ENCODE assay signal across 12 cellular contexts in the genomic region with DNA sequence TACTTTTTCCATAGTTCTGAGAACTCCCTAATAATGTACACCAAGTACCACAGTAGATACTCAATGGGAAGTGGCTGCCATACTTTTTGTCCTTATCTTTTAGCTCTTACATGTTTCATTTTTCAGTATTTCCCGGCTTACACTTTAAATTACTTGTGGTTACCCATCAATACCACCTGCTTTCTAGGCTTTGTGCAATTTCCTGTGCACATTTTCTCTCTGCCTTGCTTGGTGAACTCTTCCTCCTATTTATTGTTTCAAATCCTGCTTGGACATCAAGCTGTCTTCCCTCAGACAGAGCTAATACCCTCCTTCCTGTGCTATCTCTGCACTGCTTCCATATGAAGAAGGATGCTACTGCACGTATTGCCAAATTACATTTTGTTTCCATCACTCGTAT. TPM values are rescaled to one million over a fixed set of nuclear protein-coding genes. Genes with fewer than 3 reads are reported as not detected.
DNase-seq lines count a peak whose midpoint lies in the region; ATAC-seq and TF ChIP-seq lines count a peak whose summit lies in the region.
"Had no signal": no experiment of that assay in that cellular context is flagged by ENCODE, and none has a peak within 500 bp of the region (broad histone marks: within the 10 kb centered on the region; RNA-seq: fewer than 3 reads in every experiment).

No MANE protein-coding gene starts in this region.

- ATAC-seq in CD8-positive, alpha-beta T cell = no peak

- no peaks in the 10 kb centered on the region for H3K36me3 ChIP-seq in CD8-positive, alpha-beta T cell (ENCODE audit: insufficient read depth, low read length)
- H3K36me3 ChIP-seq in MM.1S (replicated peaks; ENCODE audit: insufficient read depth, low read length) (no peaks in the 10 kb centered on the region), adipocyte (ENCODE audit: control insufficient read depth, insufficient read depth, low read length, severe bottlenecking) (no peaks in the 10 kb centered on the region), neural progenitor cell (no peaks in the 10 kb centered on the region)
- H3K36me3 ChIP-seq: esophagus squamous epithelium had no signal

- intact Hi-C loops in CD8-positive, alpha-beta T cell (cut with DNase I, micrococcal nuclease) = loop anchor here in 1 of 2 experiments (2.0 kb wide), 2 partner anchors 41 to 399 kb away; no protein-coding TSS in a partner anchor

- H4K20me1 ChIP-seq in MM.1S (ENCODE audit: insufficient read depth, low read length) = no peaks in the 10 kb centered on the region
- no peaks in the 10 kb centered on the region for H4K20me1 ChIP-seq in neural progenitor cell (ENCODE audit: low read depth)

- H3K27ac ChIP-seq in CD8-positive, alpha-beta T cell (ENCODE audit: low read depth, low read length) = no peak overlapping the region
- H3K27ac ChIP-seq in MM.1S (ENCODE audit: low read length) (no peak overlapping the region), neural progenitor cell (no peak overlapping the region)

- H3K4me1 ChIP-seq in CD8-positive, alpha-beta T cell (ENCODE audit: insufficient read depth, low read length) = peaks cover 8% of the 10 kb centered on the region
- H3K4me1 ChIP-seq in MM.1S (ENCODE audit: low read length) (0 out of 2 replicates have a peak, but pooled peaks cover 10% of the 10 kb centered on the region), adipocyte (ENCODE audit: control insufficient read depth, insufficient read depth, low read length) (peaks cover 6% of the 10 kb centered on the region), neural progenitor cell (no peaks in the 10 kb centered on the region)

- H3K9me2 ChIP-seq in MM.1S (replicated peaks; ENCODE audit: insufficient read depth, low read length) = no peaks in the 10 kb centered on the region

- peaks cover 11% of the 10 kb centered on the region for H3K4me1 Mint-ChIP-seq in CD8-positive, alpha-beta T cell (ENCODE audit: low read depth)
- H3K4me1 Mint-ChIP-seq in neural progenitor cell = no peaks in the 10 kb centered on the region

- H3K4me3 Mint-ChIP-seq in CD8-positive, alpha-beta T cell = peak overlapping the region; percentile 33
- no peak overlapping the region for H3K4me3 Mint-ChIP-seq in neural progenitor cell
- H3K4me3 Mint-ChIP-seq: activated naive CD8-positive, alpha-beta T cell; stimulated activated naive CD8-positive, alpha-beta T cell treated with anti-CD3 and anti-CD28 coated beads, Interleukin-15, Interleukin-2, amounts not matched to agents 100 ng/mL and 50 ng/mL, for 24 hours had no signal

- no peak for TF ChIP-seq CTCF in CD8-positive, alpha-beta T cell (IDR thresholded peaks at IDR 0.05)
- no peak for TF ChIP-seq CTCF in MM.1S (IDR thresholded peaks at IDR 0.05; ENCODE audit: low read length)
- TF ChIP-seq CTCF in neural progenitor cell (IDR thresholded peaks at IDR 0.05) = no peak

- peaks cover 4% of the 10 kb centered on the region; the same call in 1 of the 2 replicates for H3F3A ChIP-seq in MM.1S (ENCODE audit: insufficient read depth, low read length)
- H3F3A ChIP-seq in neural progenitor cell (ENCODE audit: low read depth) = peaks cover 5% of the 10 kb centered on the region

- no peaks in the 10 kb centered on the region for H3K36me3 Mint-ChIP-seq in CD8-positive, alpha-beta T cell
- H3K36me3 Mint-ChIP-seq in neural progenitor cell = no peaks in the 10 kb centered on the region
- H3K36me3 Mint-ChIP-seq: activated naive CD8-positive, alpha-beta T cell had no signal

- POLR2A ChIA-PET in CD8-positive, alpha-beta T cell (lab: Charles Lee) = no interaction called here

- H3K9ac ChIP-seq in MM.1S (ENCODE audit: low read length) = no peak overlapping the region
- peak overlapping the region; percentile 63 for H3K9ac ChIP-seq in adipocyte (ENCODE audit: low read length)
- no peak overlapping the region for H3K9ac ChIP-seq in neural progenitor cell

- peak overlapping the region; percentile 61 for H3K4me2 ChIP-seq in MM.1S (ENCODE audit: low read depth, low read length)
- no peak overlapping the region for H3K4me2 ChIP-seq in neural progenitor cell

- no peaks in the 10 kb centered on the region for H3K9me3 Mint-ChIP-seq in CD8-positive, alpha-beta T cell
- H3K9me3 Mint-ChIP-seq in neural progenitor cell = no peaks in the 10 kb centered on the region
- H3K9me3 Mint-ChIP-seq: stimulated activated naive CD8-positive, alpha-beta T cell treated with anti-CD3 and anti-CD28 coated beads, Interleukin-15, Interleukin-2, amounts not matched to agents 100 ng/mL and 50 ng/mL, for 24 hours had no signal

- H3K9me3 ChIP-seq in CD8-positive, alpha-beta T cell (ENCODE audit: low read length) = no peaks in the 10 kb centered on the region
- H3K9me3 ChIP-seq in MM.1S (replicated peaks; ENCODE audit: insufficient read depth, low read length) (no peaks in the 10 kb centered on the region), adipocyte (ENCODE audit: control insufficient read depth, low read length) (no peaks in the 10 kb centered on the region), neural progenitor cell (ENCODE audit: low read depth) (no peaks in the 10 kb centered on the region)
- H3K9me3 ChIP-seq: esophagus squamous epithelium had no signal

- peak overlapping the region; percentile 74 for H2AFZ ChIP-seq in MM.1S (ENCODE audit: low read length)
- peak overlapping the region; percentile 40 for H2AFZ ChIP-seq in neural progenitor cell (replicated peaks)

- no peak overlapping the region for H3K27ac Mint-ChIP-seq in CD8-positive, alpha-beta T cell
- H3K27ac Mint-ChIP-seq in neural progenitor cell = no peak overlapping the region
- H3K27ac Mint-ChIP-seq: activated naive CD8-positive, alpha-beta T cell; stimulated activated naive CD8-positive, alpha-beta T cell treated with anti-CD3 and anti-CD28 coated beads, Interleukin-15, Interleukin-2, amounts not matched to agents 100 ng/mL and 50 ng/mL, for 24 hours had no signal

- CTCF ChIA-PET in CD8-positive, alpha-beta T cell (lab: Charles Lee) = interaction anchor here (0.7 kb wide), 2 partner anchors 92 to 1508 kb away, joined by 3 to 4 read pairs; no protein-coding TSS in a partner anchor

- DNase-seq in CD8-positive, alpha-beta T cell = no peak
- no peak for DNase-seq in MM.1S
- DNase-seq in adipocyte (ENCODE audit: low read depth) = no peak
- no peak for DNase-seq in neural progenitor cell (ENCODE audit: low spot score)
- no peak for DNase-seq in stimulated activated CD4-positive, alpha-beta T cell treated with anti-CD3 and anti-CD28 coated beads, Interleukin-2, amount 100 ng/mL, for 48 hours
- DNase-seq in D341Med (ENCODE audit: low spot score) = no peak
- no peak for DNase-seq in cerebellar nuclear complex (lab: John Stamatoyannopoulos, UW)
- no peak for DNase-seq in NCI-H2029 treated with DMSO at 0.1 percent for 48 hours (lab: John Stamatoyannopoulos, UW)
- DNase-seq: esophagus squamous epithelium had no signal

- H3K27me3 Mint-ChIP-seq in CD8-positive, alpha-beta T cell (ENCODE audit: low read depth) = no peaks in the 10 kb centered on the region
- H3K27me3 Mint-ChIP-seq in neural progenitor cell (ENCODE audit: insufficient read depth, low read depth) = no peaks in the 10 kb centered on the region
- H3K27me3 Mint-ChIP-seq: stimulated activated naive CD8-positive, alpha-beta T cell treated with anti-CD3 and anti-CD28 coated beads, Interleukin-15, Interleukin-2, amounts not matched to agents 100 ng/mL and 50 ng/mL, for 24 hours had no signal

- H3K79me2 ChIP-seq in MM.1S (ENCODE audit: low read length) (no peaks in the 10 kb centered on the region), neural progenitor cell (ENCODE audit: low read depth) (no peaks in the 10 kb centered on the region)

- H3K4me3 ChIP-seq in CD8-positive, alpha-beta T cell (ENCODE audit: low read depth, low read length) = no peak overlapping the region
- H3K4me3 ChIP-seq in MM.1S (ENCODE audit: low read length) (no peak overlapping the region), adipocyte (ENCODE audit: low read length) (peak overlapping the region; percentile 71), neural progenitor cell (no peak overlapping the region)

- H3K27me3 ChIP-seq in CD8-positive, alpha-beta T cell (ENCODE audit: insufficient read depth, low read length) = no peaks in the 10 kb centered on the region
- no peaks in the 10 kb centered on the region for H3K27me3 ChIP-seq in MM.1S (replicated peaks; ENCODE audit: insufficient read depth, low read length)
- H3K27me3 ChIP-seq in adipocyte (replicated peaks; ENCODE audit: control insufficient read depth, insufficient read depth, low read length) = no peaks in the 10 kb centered on the region
- no peaks in the 10 kb centered on the region for H3K27me3 ChIP-seq in neural progenitor cell
- H3K27me3 ChIP-seq: esophagus squamous epithelium had no signal

RNA-seq across cellular contexts. Expression of a gene that starts 5.9 kb away (rescaled TPM):
- not detected for total RNA-seq in CD8-positive, alpha-beta T cell
- 2.2 TPM in 1 of 2 replicates, not detected in the other for total RNA-seq in neural progenitor cell (ENCODE audit: low replicate concordance)
- total RNA-seq: chondrocyte, esophagus squamous epithelium had no signal

RNA-seq across cellular contexts. Expression of a gene that starts 6.0 kb away (rescaled TPM):
- 1 to 10 TPM; 2.6 to 3.6 TPM for total RNA-seq in CD8-positive, alpha-beta T cell
- total RNA-seq in neural progenitor cell (ENCODE audit: low replicate concordance) = 27.0 and 38.7 TPM in 2 replicates
